ENCODE assay signal across 20 cellular contexts in the genomic region with DNA sequence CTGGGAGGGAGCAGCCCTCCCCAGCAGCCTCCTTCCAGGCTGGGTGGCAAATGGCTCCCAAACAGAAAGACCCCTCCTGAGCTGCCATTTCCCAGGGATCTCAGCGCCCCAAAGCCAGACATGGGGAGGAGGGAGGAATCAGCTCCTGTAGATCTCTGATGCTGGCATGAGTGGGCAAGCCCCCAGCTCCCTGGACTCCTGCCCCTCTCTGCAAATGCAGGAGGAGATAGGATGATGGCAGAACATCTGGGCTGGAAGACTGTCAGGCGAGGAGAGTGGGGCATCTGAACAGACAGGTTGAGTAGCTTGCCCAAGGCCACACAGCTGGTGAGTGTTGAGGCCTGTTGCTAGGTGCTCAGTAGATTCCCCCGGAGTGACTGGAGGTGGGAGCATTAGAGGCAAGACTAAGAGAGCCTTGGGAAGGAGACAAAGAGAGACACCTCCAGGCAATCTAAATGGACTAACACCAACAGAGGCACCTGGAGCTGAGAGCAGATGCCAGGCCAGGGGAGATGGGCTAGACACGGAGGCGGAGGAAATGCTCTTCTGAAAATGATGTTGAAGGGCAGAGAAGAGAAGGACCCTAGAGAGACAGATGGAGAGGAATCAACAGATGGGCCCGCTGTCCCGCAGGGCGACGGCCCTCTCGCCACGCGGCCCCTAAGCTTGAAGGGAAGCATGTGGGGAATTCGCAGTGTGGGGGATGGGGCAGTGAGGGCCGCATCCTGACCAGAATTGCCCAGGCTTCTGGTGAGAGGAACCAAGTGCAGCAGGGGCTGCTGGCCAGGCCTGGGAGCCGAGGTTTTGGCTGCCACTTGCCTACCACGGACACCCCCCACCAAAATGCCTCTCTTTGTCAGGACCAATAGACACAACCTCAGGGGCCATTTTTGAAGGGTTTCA.
DNase-seq lines count a peak whose midpoint lies in the region; ATAC-seq and TF ChIP-seq lines count a peak whose summit lies in the region.
"Had no signal": no experiment of that assay in that cellular context is flagged by ENCODE, and none has a peak within 500 bp of the region (broad histone marks: within the 10 kb centered on the region; RNA-seq: fewer than 3 reads in every experiment).

No MANE protein-coding gene starts in this region.

- peak overlapping the region; percentile 38 to 81 (median 59) for H3K27ac Mint-ChIP-seq in IgD-negative memory B cell
- H3K27ac Mint-ChIP-seq: activated CD4-positive, alpha-beta T cell treated with anti-CD3 and anti-CD28 coated beads, Interleukin-2, amount 10 ng/mL, durations not matched to agents 7 days and 5 days had no signal

- peaks cover 8% of the 10 kb centered on the region for H3K79me1 ChIP-seq in trophoblast cell (ENCODE audit: low read length)

- H3K36me3 ChIP-seq in BLaER1 treated with 17β-estradiol and CSF1 and Interleukin-3, amounts not matched to agents 10 nM and 100 nM: no peaks in the 10 kb centered on the region
- H3K36me3 ChIP-seq in trophoblast cell (ENCODE audit: control insufficient read depth in 1 of 2, insufficient read depth in 2 of 2, low read length in 2 of 2): no peaks in the 10 kb centered on the region
- H3K36me3 ChIP-seq: neutrophil had no signal

- no peak overlapping the region for H4K12ac ChIP-seq in trophoblast cell (ENCODE audit: low read depth, low read length)

- peaks cover 85 to 100% (median 93%) of the 10 kb centered on the region in 10 experiments for H3K4me1 ChIP-seq in BLaER1 treated with 17β-estradiol and CSF1 and Interleukin-3, amounts not matched to agents 10 nM and 100 nM
- peaks cover 20 to 22% of the 10 kb centered on the region in 2 experiments for H3K4me1 ChIP-seq in trophoblast cell (ENCODE audit: control insufficient read depth in 1 of 2, insufficient read depth in 2 of 2, low read length in 2 of 2)

- no peaks in the 10 kb centered on the region for H3K27me3 ChIP-seq in BLaER1 treated with 17β-estradiol and CSF1 and Interleukin-3, amounts not matched to agents 10 nM and 100 nM
- H3K27me3 ChIP-seq in trophoblast cell (ENCODE audit: insufficient read depth, low read length): no peaks in the 10 kb centered on the region
- H3K27me3 ChIP-seq: dorsolateral prefrontal cortex had no signal

- peak overlapping the region in 9 of 11 experiments; percentile 13 to 100 (median 42); a peak in 17 of 22 replicates for H3K27ac ChIP-seq in BLaER1 treated with 17β-estradiol and CSF1 and Interleukin-3, amounts not matched to agents 10 nM and 100 nM
- H3K27ac ChIP-seq in coronary artery: no peak overlapping the region
- peak overlapping the region; percentile 28 for H3K27ac ChIP-seq in trophoblast cell (ENCODE audit: low read depth, low read length)
- H3K27ac ChIP-seq: dorsolateral prefrontal cortex, neutrophil had no signal

- no peaks in the 10 kb centered on the region for H3K36me3 Mint-ChIP-seq in IgD-negative memory B cell

- H3K23ac ChIP-seq in trophoblast cell (ENCODE audit: low read length): no peak overlapping the region

- peak; percentile 24 for DNase-seq in coronary artery (ENCODE audit: low spot score)
- DNase-seq in trophoblast cell: peak; percentile 92 to 96
- no peak for DNase-seq in GM10266 (ENCODE audit: extremely low spot score)
- no peak for DNase-seq in H4 (ENCODE audit: low spot score)
- DNase-seq in T1000 (lab: John Stamatoyannopoulos, UW): no peak
- DNase-seq: activated CD4-positive, alpha-beta T cell treated with anti-CD3 and anti-CD28 coated beads, Interleukin-2, amount 10 ng/mL, durations not matched to agents 7 days and 5 days; amniotic stem cell; dorsolateral prefrontal cortex; foreskin melanocyte; HCEC 1CT; hypothalamus; KBM-7; kidney glomerular epithelial cell; MM.1S; NCI-H1436; NCI-H510A had no signal

- H3K4me3 Mint-ChIP-seq in IgD-negative memory B cell: no peak overlapping the region
- H3K4me3 Mint-ChIP-seq: activated CD4-positive, alpha-beta T cell treated with anti-CD3 and anti-CD28 coated beads, Interleukin-2, amount 10 ng/mL, durations not matched to agents 7 days and 5 days had no signal

- no peaks in the 10 kb centered on the region for H4K20me1 ChIP-seq in BLaER1 treated with 17β-estradiol and CSF1 and Interleukin-3, amounts not matched to agents 10 nM and 100 nM

- peak overlapping the region; percentile 59 to 98 (median 89) for H3K4me2 ChIP-seq in BLaER1 treated with 17β-estradiol and CSF1 and Interleukin-3, amounts not matched to agents 10 nM and 100 nM
- H3K4me2 ChIP-seq in trophoblast cell (ENCODE audit: low read length): no peak overlapping the region

- H2BK120ac ChIP-seq in trophoblast cell (ENCODE audit: insufficient read depth, low read length, poor library complexity): peak overlapping the region; percentile 9

- no peak overlapping the region for H3K4ac ChIP-seq in trophoblast cell (ENCODE audit: low read depth, low read length)

- no peaks in the 10 kb centered on the region for H3K9me3 Mint-ChIP-seq in IgD-negative memory B cell
- H3K9me3 Mint-ChIP-seq: activated CD4-positive, alpha-beta T cell treated with anti-CD3 and anti-CD28 coated beads, Interleukin-2, amount 10 ng/mL, durations not matched to agents 7 days and 5 days had no signal

- no peak for TF ChIP-seq CTCF in coronary artery (IDR thresholded peaks at IDR 0.05)
- TF ChIP-seq CTCF in GM10266 (IDR thresholded peaks at IDR 0.05; ENCODE audit: control insufficient read depth, insufficient read depth, low read depth, missing control alignments): no peak

- H3K4me1 Mint-ChIP-seq in IgD-negative memory B cell: peaks cover 40 to 46% (median 45%) of the 10 kb centered on the region in 3 donors

- no peak overlapping the region for H3K14ac ChIP-seq in trophoblast cell (ENCODE audit: low read length)

- peaks cover 0 to 4% (median 0%) of the 10 kb centered on the region in 11 experiments; a peak in 2 of 22 replicates for H3K9me3 ChIP-seq in BLaER1 treated with 17β-estradiol and CSF1 and Interleukin-3, amounts not matched to agents 10 nM and 100 nM (replicated peaks in 1 of 11)
- peaks cover 4% of the 10 kb centered on the region for H3K9me3 ChIP-seq in trophoblast cell (ENCODE audit: insufficient read depth, low read depth, low read length)
- H3K9me3 ChIP-seq: neutrophil had no signal

- ATAC-seq in HG02885 (IDR thresholded peaks at IDR 0.05; ENCODE audit: poor library complexity, unreplicated experiment): no peak

- peak overlapping the region; percentile 27 for H2BK12ac ChIP-seq in trophoblast cell (ENCODE audit: low read length)

- H2BK5ac ChIP-seq in trophoblast cell (ENCODE audit: low read depth, low read length, poor library complexity): no peak overlapping the region

- no CpG with 5 or more reads among the region's 16 CpGs for WGBS in trophoblast cell (ENCODE audit: extremely low coverage, insufficient coverage, insufficient read length)

- H4K8ac ChIP-seq in trophoblast cell (ENCODE audit: low read depth, low read length): no peak overlapping the region

- peak overlapping the region; percentile 3 for H4K91ac ChIP-seq in trophoblast cell (ENCODE audit: low read depth, low read length)

- peak overlapping the region in 2 of 11 experiments; percentile 7 to 12; a peak in 1 of 22 replicates for H3K9ac ChIP-seq in BLaER1 treated with 17β-estradiol and CSF1 and Interleukin-3, amounts not matched to agents 10 nM and 100 nM
- H3K9ac ChIP-seq in trophoblast cell (ENCODE audit: low read length): no peak overlapping the region

- H2AFZ ChIP-seq in trophoblast cell (ENCODE audit: insufficient read depth, low read length, poor library complexity): no peak overlapping the region

- no peaks in the 10 kb centered on the region for H3K79me2 ChIP-seq in trophoblast cell (ENCODE audit: control insufficient read depth, insufficient read depth, low read length, poor library complexity)

- no peak overlapping the region for H3K4me3 ChIP-seq in BLaER1 treated with 17β-estradiol and CSF1 and Interleukin-3, amounts not matched to agents 10 nM and 100 nM
- H3K4me3 ChIP-seq in coronary artery (no peak overlapping the region), trophoblast cell (ENCODE audit: low read depth, low read length) (no peak overlapping the region)
- H3K4me3 ChIP-seq: dorsolateral prefrontal cortex had no signal

- H3K18ac ChIP-seq in trophoblast cell (ENCODE audit: low read length): peak overlapping the region; percentile 2

- H2AK5ac ChIP-seq in trophoblast cell (ENCODE audit: low read length): peak overlapping the region; percentile 21

- no peaks in the 10 kb centered on the region for H3K27me3 Mint-ChIP-seq in IgD-negative memory B cell
- H3K27me3 Mint-ChIP-seq: activated CD4-positive, alpha-beta T cell treated with anti-CD3 and anti-CD28 coated beads, Interleukin-2, amount 10 ng/mL, durations not matched to agents 7 days and 5 days had no signal

Comparison
In these comparisons a context has a peak if more than half of its experiments do, and no peak if none do; other contexts are left out.
1. H3K27ac ChIP-seq: peak in BLaER1 treated with 17β-estradiol and CSF1 and Interleukin-3, amounts not matched to agents 10 nM and 100 nM (9 of 11) and trophoblast cell (single experiment); none in coronary artery (0 of 2).
2. DNase-seq: peak in coronary artery (single experiment) and trophoblast cell (2 of 2); none in GM10266 (single experiment), H4 (single experiment) and T1000 (single experiment).